Comparison of ENCODE assay signal across 21 cellular contexts in the genomic region with DNA sequence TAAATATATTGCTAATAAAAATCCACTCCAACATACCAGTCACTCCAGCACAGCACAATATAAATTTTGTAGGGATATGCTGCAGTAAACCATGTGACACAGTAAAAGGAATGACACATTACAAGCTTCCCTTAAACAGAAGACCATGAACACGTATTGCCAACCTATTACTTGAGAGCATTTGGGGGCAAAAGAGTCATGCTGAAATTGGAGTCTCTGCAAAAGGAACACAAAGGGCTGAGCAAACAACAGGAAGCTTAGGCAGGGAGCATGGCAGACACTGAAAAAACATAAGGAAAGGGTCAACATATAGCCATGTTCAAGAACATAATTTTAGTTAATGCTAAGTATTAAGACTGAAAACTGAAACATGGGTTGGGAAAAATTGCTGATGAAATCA.
A peak's percentile ranks its signal among the peaks of the same experiment; 100 is the strongest.
DNase-seq lines count a peak whose midpoint lies in the region; ATAC-seq and TF ChIP-seq lines count a peak whose summit lies in the region.
"Had no signal": no experiment of that assay in that cellular context is flagged by ENCODE, and none has a peak within 500 bp of the region (broad histone marks: within the 10 kb centered on the region; RNA-seq: fewer than 3 reads in every experiment).

No MANE protein-coding gene starts in this region.

- peak; percentile 51 for ATAC-seq in PC-3
- ATAC-seq in HG03139 (IDR thresholded peaks at IDR 0.05; ENCODE audit: unreplicated experiment), result no peak
- ATAC-seq: CD8-positive, alpha-beta T cell; SK-N-SH treated with all-trans-retinoic acid at 6 μM for 48 hours had no signal

- peaks cover 29% of the 10 kb centered on the region for H3K4me1 Mint-ChIP-seq in chondrocyte (ENCODE audit: low read depth)

- H4K20me1 ChIP-seq in PC-3 (ENCODE audit: low read length), result no peaks in the 10 kb centered on the region
- H4K20me1 ChIP-seq: BLaER1 had no signal

- no TSS peak for BruUV-seq in PC-3 (replicated peaks; lab: Mats Ljungman, UMichigan)

- CTCF ChIA-PET in PC-3 (lab: Charles Lee), result no interaction called here

- H3K27ac Mint-ChIP-seq in chondrocyte (ENCODE audit: unreplicated experiment), result no peak overlapping the region
- H3K27ac Mint-ChIP-seq: CD8-positive, alpha-beta T cell had no signal

- H3K27ac ChIP-seq in PC-3 (ENCODE audit: low read length), result no peak overlapping the region
- H3K27ac ChIP-seq: 22Rv1, BLaER1, KMS-11, RWPE1 had no signal

- no peaks in the 10 kb centered on the region for H3K9me2 ChIP-seq in PC-3 (replicated peaks; ENCODE audit: low read length)

- no peaks in the 10 kb centered on the region for H3K36me3 Mint-ChIP-seq in chondrocyte (ENCODE audit: low read depth)

- H3K27me3 ChIP-seq in PC-3 (ENCODE audit: low read length), result no peaks in the 10 kb centered on the region
- H3K27me3 ChIP-seq: BLaER1 had no signal

- no peak overlapping the region for H3K4me3 Mint-ChIP-seq in chondrocyte (ENCODE audit: unreplicated experiment)
- H3K4me3 Mint-ChIP-seq: CD8-positive, alpha-beta T cell had no signal

- TF ChIP-seq CTCF in PC-3 (conservative IDR thresholded peaks at IDR 0.05; ENCODE audit: low read depth, low read length), result no peak
- no peak for TF ChIP-seq CTCF in chondrocyte (IDR thresholded peaks at IDR 0.05)

- no peaks in the 10 kb centered on the region for H3F3A ChIP-seq in PC-3 (ENCODE audit: low read length, unreplicated experiment)

- DNase-seq in DMS 273 (lab: John Stamatoyannopoulos, UW; ENCODE audit: unreplicated experiment), result peak; percentile 27
- DNase-seq in DMS 273 treated with DMSO at 0.1 percent for 48 hours (lab: John Stamatoyannopoulos, UW), result no peak
- peak; percentile 16 for DNase-seq in NCI-H2029 treated with DMSO at 0.1 percent for 48 hours (lab: John Stamatoyannopoulos, UW)
- peak; percentile 26 for DNase-seq in PC-3
- peak; percentile 39 for DNase-seq in iPS-NIHi11 (ENCODE audit: low spot score)
- DNase-seq in midbrain (lab: John Stamatoyannopoulos, UW), result no peak
- DNase-seq in chondrocyte (ENCODE audit: low spot score), result no peak
- DNase-seq: ACHN; Calu3; CD8-positive, alpha-beta T cell; IMR-90; NCI-H1105 treated with DMSO at 0.1 percent for 48 hours; NCI-H1694 treated with DMSO at 0.1 percent for 48 hours; NCI-H446; NCI-H526 treated with DMSO at 0.1 percent for 48 hours had no signal

- POLR2A ChIA-PET in PC-3 (lab: Charles Lee; ENCODE audit: unreplicated experiment), result no interaction called here

- H3K79me2 ChIP-seq in PC-3 (ENCODE audit: low read length), result no peaks in the 10 kb centered on the region

- H3K27me3 Mint-ChIP-seq in chondrocyte (ENCODE audit: low read depth), result no peaks in the 10 kb centered on the region

- H3K4me3 ChIP-seq in PC-3 (ENCODE audit: low read length), result no peak overlapping the region
- H3K4me3 ChIP-seq: BLaER1 had no signal

- no peaks in the 10 kb centered on the region for H3K9me3 ChIP-seq in PC-3 (ENCODE audit: low read length)
- H3K9me3 ChIP-seq: BLaER1 had no signal

- peaks cover 9% of the 10 kb centered on the region for H3K4me1 ChIP-seq in PC-3 (ENCODE audit: insufficient read depth, low read length)
- H3K4me1 ChIP-seq: BLaER1 had no signal

- no peaks in the 10 kb centered on the region for H3K36me3 ChIP-seq in PC-3 (ENCODE audit: low read depth, low read length)
- H3K36me3 ChIP-seq: BLaER1 had no signal

- no peak overlapping the region for H2AFZ ChIP-seq in PC-3 (ENCODE audit: low read length)

- intact Hi-C loops in PC-3 (cut with micrococcal nuclease), result no loop called here

- no peaks in the 10 kb centered on the region for H3K9me3 Mint-ChIP-seq in chondrocyte (ENCODE audit: low read depth)
- H3K9me3 Mint-ChIP-seq: CD8-positive, alpha-beta T cell had no signal

- H3K4me2 ChIP-seq in PC-3 (ENCODE audit: low read length), result no peak overlapping the region
- H3K4me2 ChIP-seq: BLaER1, KMS-11 had no signal

- no peak overlapping the region for H3K9ac ChIP-seq in PC-3 (ENCODE audit: low read length)
- H3K9ac ChIP-seq: BLaER1, KMS-11 had no signal

Comparison
In these comparisons a context has a peak if more than half of its experiments do, and no peak if none do; other contexts are left out.
1. DNase-seq: peak in DMS 273 (single experiment), NCI-H2029 treated with DMSO at 0.1 percent for 48 hours (single experiment), PC-3 (single experiment) and iPS-NIHi11 (single experiment); none in DMS 273 treated with DMSO at 0.1 percent for 48 hours (single experiment), midbrain (single experiment) and chondrocyte (single experiment).